ENCODE assay signal across 8 cellular contexts in the genomic region with DNA sequence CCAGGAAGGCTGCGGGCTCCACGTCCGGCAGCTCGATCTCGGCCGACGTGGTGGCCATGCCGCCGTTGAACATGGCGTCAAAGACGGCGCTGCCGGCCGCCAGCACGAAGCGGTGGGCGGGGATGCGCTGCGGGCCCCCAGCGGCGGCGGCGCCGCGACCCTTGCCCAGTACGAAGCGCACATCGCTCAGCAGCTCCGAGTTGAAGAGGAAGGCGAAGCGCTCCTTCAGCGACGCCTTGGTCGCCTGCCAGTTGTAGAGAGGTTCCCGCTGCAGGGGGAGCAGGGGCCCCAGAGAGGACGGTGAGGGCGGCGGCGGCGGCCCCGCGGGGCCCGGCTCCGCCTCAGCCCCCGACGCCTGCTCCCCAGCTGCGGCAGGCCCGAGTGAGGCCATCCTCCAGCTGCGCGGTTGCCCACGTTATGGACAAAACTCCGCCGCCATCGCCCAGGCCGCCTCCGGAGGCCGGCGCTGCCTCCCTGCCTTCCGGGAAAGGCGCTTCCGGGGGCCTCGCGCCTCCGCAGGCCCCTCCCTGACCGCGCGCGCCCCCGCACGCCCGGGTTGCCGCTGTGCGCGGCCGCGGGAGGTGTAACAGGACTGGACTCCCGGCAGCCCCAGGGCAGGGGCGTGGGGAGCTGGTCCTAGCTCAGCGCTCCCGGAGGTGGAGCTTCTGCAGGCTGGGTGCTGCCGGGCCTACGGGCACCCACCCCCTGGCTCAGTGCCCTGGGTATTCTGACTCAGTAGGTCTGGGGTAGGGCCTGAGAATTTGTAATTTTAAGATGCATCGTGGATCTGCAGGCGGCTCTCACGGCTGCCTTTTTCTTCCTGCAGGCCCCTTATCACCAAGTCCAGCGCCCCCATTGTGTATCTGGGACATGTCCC. TPM values are rescaled to one million over a fixed set of nuclear protein-coding genes. Genes with fewer than 3 reads are reported as not detected.
DNase-seq lines count a peak whose midpoint lies in the region; ATAC-seq and TF ChIP-seq lines count a peak whose summit lies in the region.

A gene (minus strand): TSS at position 492 of the 877 bp plus-strand sequence. CDS start 101 bp downstream, at position 391.

- ATAC-seq in DND-41 (ENCODE audit: insufficient read depth, low read depth), result peak; percentile 90
- peak; percentile 79 for ATAC-seq in GM21717 (IDR thresholded peaks at IDR 0.05; ENCODE audit: unreplicated experiment)
- peak; percentile 82 to 92 (median 85) for ATAC-seq in natural killer cell

- H3K9ac ChIP-seq in DND-41 (ENCODE audit: low read depth, low read length), result peak within 1 kb of the TSS; percentile 92
- H3K9ac ChIP-seq in fibroblast of lung (ENCODE audit: insufficient read depth, low read length), result peak within 1 kb of the TSS; percentile 97

- DNase-seq in DND-41 (peak; percentile 85), RPMI8226 (peak; percentile 89), fibroblast of lung (ENCODE audit: low read depth in 2 of 2) (peak; percentile 95 to 98), natural killer cell (peak; percentile 74)
- DNase-seq in Jurkat, Clone E6-1 (ENCODE audit: low read depth, low spot score), result peak; percentile 69
- DNase-seq in activated T-helper 1 cell treated with anti-CD3 and anti-CD28 coated beads, Interleukin-2, amount 50 U/mL, for 16 hours (ENCODE audit: low read depth in 1 of 2, low spot score in 1 of 2), result peak; percentile 59 to 77
- DNase-seq in stimulated activated naive CD4-positive, alpha-beta T cell (lab: John Stamatoyannopoulos, UW), result peak; percentile 49 to 76 (median 70)

- intact Hi-C loops in natural killer cell (cut with micrococcal nuclease), result loop anchor here (10.0 kb wide), 1 partner anchor 252 kb away; no protein-coding TSS in a partner anchor

- peak within 1 kb of the TSS; percentile 83 for H3K4me3 Mint-ChIP-seq in natural killer cell

- H3K9me3 ChIP-seq in DND-41 (ENCODE audit: insufficient read depth, low read length, severe bottlenecking) (no peaks in the 10 kb centered on the region), fibroblast of lung (ENCODE audit: control insufficient read depth, insufficient read depth, low read depth, low read length) (no peaks in the 10 kb centered on the region)

- H3K36me3 ChIP-seq in DND-41 (ENCODE audit: insufficient read depth, low read length), result peaks cover 18% of the 10 kb centered on the region
- peaks cover 1% of the 10 kb centered on the region for H3K36me3 ChIP-seq in fibroblast of lung (ENCODE audit: control insufficient read depth, insufficient read depth, low read length)

- H4K20me1 ChIP-seq in DND-41 (ENCODE audit: insufficient read depth, low read length) (peaks cover 28% of the 10 kb centered on the region), fibroblast of lung (ENCODE audit: control insufficient read depth, extremely low read depth, insufficient read depth, low read length) (peaks cover 5% of the 10 kb centered on the region)

- H3K4me1 ChIP-seq in DND-41 (ENCODE audit: insufficient read depth, low read length) (peaks cover 52% of the 10 kb centered on the region), fibroblast of lung (ENCODE audit: control insufficient read depth, extremely low read depth, insufficient read depth, low read length) (peaks cover 3% of the 10 kb centered on the region)

- H3K4me2 ChIP-seq in DND-41 (ENCODE audit: insufficient read depth, low read length), result peak within 1 kb of the TSS; percentile 75
- H3K4me2 ChIP-seq in fibroblast of lung (ENCODE audit: extremely low read depth, insufficient read depth, low read length), result peak within 1 kb of the TSS; percentile 97

- H3K4me1 Mint-ChIP-seq in natural killer cell, result peaks cover 8 to 16% of the 10 kb centered on the region in 2 donors

- peaks cover under 1% of the 10 kb centered on the region for H3K36me3 Mint-ChIP-seq in natural killer cell

- peaks cover 51% of the 10 kb centered on the region for H3K79me2 ChIP-seq in DND-41 (ENCODE audit: insufficient read depth, low read length)
- H3K79me2 ChIP-seq in fibroblast of lung (ENCODE audit: control insufficient read depth, insufficient read depth, low read length), result peaks cover 48% of the 10 kb centered on the region

- H3K27me3 ChIP-seq in DND-41 (ENCODE audit: insufficient read depth, low read length, poor library complexity), result no peaks in the 10 kb centered on the region
- H3K27me3 ChIP-seq in fibroblast of lung (ENCODE audit: control insufficient read depth, insufficient read depth, low read length), result no peaks in the 10 kb centered on the region

- H2AFZ ChIP-seq in DND-41 (ENCODE audit: low read depth, low read length) (peak within 1 kb of the TSS; percentile 96), fibroblast of lung (ENCODE audit: low read length) (peak within 1 kb of the TSS; percentile 77)

- peaks cover under 1 to 1% of the 10 kb centered on the region in 2 donors for H3K27me3 Mint-ChIP-seq in natural killer cell (ENCODE audit: low read depth in 2 of 2)

- H3K27ac ChIP-seq in DND-41 (ENCODE audit: low read length), result peak within 1 kb of the TSS; percentile 85
- H3K27ac ChIP-seq in fibroblast of lung (ENCODE audit: insufficient read depth, low read length), result peak within 1 kb of the TSS; percentile 91

- TF ChIP-seq CTCF in DND-41 (IDR thresholded peaks at IDR 0.05; ENCODE audit: borderline replicate concordance, extremely low read depth, low read length, poor library complexity, severe bottlenecking) (no peak), fibroblast of lung (conservative IDR thresholded peaks at IDR 0.05 in 1 of 2, IDR thresholded peaks at IDR 0.05 in 1 of 2; ENCODE audit: low read depth in 1 of 2, low read length in 2 of 2) (no peak), natural killer cell (IDR thresholded peaks at IDR 0.05) (no peak)

- H3K27ac Mint-ChIP-seq in natural killer cell, result peak within 1 kb of the TSS in 1 of 2 donors; percentile 68

- H3K4me3 ChIP-seq in DND-41 (ENCODE audit: low read depth in 1 of 2, low read length in 2 of 2) (peak within 1 kb of the TSS; percentile 73 to 98), fibroblast of lung (replicated peaks in 1 of 4; ENCODE audit: control extremely low read depth in 1 of 4, insufficient read depth in 1 of 4, low read depth in 3 of 4, low read length in 4 of 4) (peak within 1 kb of the TSS; percentile 87 to 95 (median 92))
- H3K4me3 ChIP-seq in Jurkat, Clone E6-1 (ENCODE audit: low read length), result peak within 1 kb of the TSS; percentile 91

- H3K9me3 Mint-ChIP-seq in natural killer cell, result no peaks in the 10 kb centered on the region

RNA-seq across cellular contexts. Expression of the gene that starts here (rescaled TPM):
- 51.5 TPM for polyA plus RNA-seq in Jurkat, Clone E6-1 (2012; ENCODE audit: insufficient read depth, insufficient read length)
- total RNA-seq in fibroblast of lung, result 93.2 and 105 TPM in 2 replicates
- 72.0 and 84.0 TPM in 2 replicates for polyA plus RNA-seq in fibroblast of lung
- 54.1 and 56.7 TPM in 2 replicates for polyA plus RNA-seq in fibroblast of lung (2012)
- 12.7 and 18.7 TPM in 2 replicates for polyA minus RNA-seq in fibroblast of lung (ENCODE audit: low replicate concordance)
- total RNA-seq in natural killer cell, result 10 to 100 TPM; 42.5 to 54.4 (median 54.0) TPM

Comparison
In these comparisons a context has a peak if more than half of its experiments do, and no peak if none do; other contexts are left out.
1. Peak in every context shown above with its lines: DNase-seq, ATAC-seq, H3K4me3 ChIP-seq and H3K27ac ChIP-seq.